In the genomic region with DNA sequence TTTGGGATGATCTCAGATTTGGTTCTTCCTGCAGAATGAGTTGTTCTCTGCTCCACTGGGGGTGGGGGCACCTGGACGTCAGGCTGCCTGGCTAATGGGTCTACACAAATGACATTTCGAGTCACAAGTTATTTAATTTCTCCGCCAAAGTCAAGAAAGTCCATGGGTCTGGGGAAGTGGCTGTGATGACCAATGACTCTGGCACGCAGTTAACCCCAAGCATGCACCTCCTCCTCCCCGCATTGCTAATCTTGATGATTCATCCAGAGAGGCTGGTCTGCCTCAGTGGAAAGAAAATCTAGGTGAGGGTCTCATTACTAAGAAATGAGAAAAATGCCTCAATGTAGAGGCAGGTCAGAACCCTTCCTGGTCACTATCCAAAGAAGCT, we compare ENCODE assay signal across 8 cellular contexts.
DNase-seq lines count a peak whose midpoint lies in the region; ATAC-seq lines count a peak whose summit lies in the region.

No MANE protein-coding gene starts in this region.

- H2BK5ac ChIP-seq in mesendoderm (ENCODE audit: low read length), result peak overlapping the region; percentile 27

- H3K9ac ChIP-seq in BLaER1 treated with 17β-estradiol and CSF1 and Interleukin-3, amounts not matched to agents 10 nM and 100 nM, result peak overlapping the region in 4 of 11 experiments; percentile 37 to 65 (median 49); a peak in 4 of 22 replicates
- H3K9ac ChIP-seq in mesendoderm (ENCODE audit: low read length), result no peak overlapping the region

- peak overlapping the region; percentile 50 for H3K56ac ChIP-seq in mesendoderm (ENCODE audit: low read length)

- H3K9me3 ChIP-seq in BLaER1 treated with 17β-estradiol and CSF1 and Interleukin-3, amounts not matched to agents 10 nM and 100 nM (replicated peaks in 1 of 11), result no peaks in the 10 kb centered on the region

- no CpG with 5 or more reads among the region's 5 CpGs for WGBS in mesendoderm (ENCODE audit: extremely low coverage, insufficient coverage, low lambda C conversion rate)

- H3K79me1 ChIP-seq in mesendoderm (ENCODE audit: low read length), result no peaks in the 10 kb centered on the region

- peak overlapping the region in 7 of 11 experiments; percentile 78 to 84 (median 82); a peak in 13 of 22 replicates for H3K4me2 ChIP-seq in BLaER1 treated with 17β-estradiol and CSF1 and Interleukin-3, amounts not matched to agents 10 nM and 100 nM
- no peak overlapping the region for H3K4me2 ChIP-seq in mesendoderm (ENCODE audit: low read length)

- H2BK15ac ChIP-seq in mesendoderm (replicated peaks; ENCODE audit: low read depth), result no peak overlapping the region

- H2AK5ac ChIP-seq in mesendoderm (ENCODE audit: low read length), result no peak overlapping the region

- H3K4me3 ChIP-seq in BLaER1 treated with 17β-estradiol and CSF1 and Interleukin-3, amounts not matched to agents 10 nM and 100 nM, result no peak overlapping the region
- no peak overlapping the region for H3K4me3 ChIP-seq in mesendoderm (ENCODE audit: low read length)
- H3K4me3 ChIP-seq in H7 (ENCODE audit: insufficient read depth, low read depth, low read length), result no peak overlapping the region

- no peak overlapping the region for H4K5ac ChIP-seq in mesendoderm (ENCODE audit: low read length)

- H2BK120ac ChIP-seq in mesendoderm (ENCODE audit: low read depth, low read length), result no peak overlapping the region

- H3K4me1 ChIP-seq in BLaER1 treated with 17β-estradiol and CSF1 and Interleukin-3, amounts not matched to agents 10 nM and 100 nM, result peaks cover 13 to 71% (median 24%) of the 10 kb centered on the region in 10 experiments
- H3K4me1 ChIP-seq in mesendoderm (ENCODE audit: control insufficient read depth, low read depth, low read length), result peaks cover 15% of the 10 kb centered on the region

- peaks cover 0 to 15% (median 0%) of the 10 kb centered on the region in 11 experiments; a peak in 4 of 22 replicates for H4K20me1 ChIP-seq in BLaER1 treated with 17β-estradiol and CSF1 and Interleukin-3, amounts not matched to agents 10 nM and 100 nM

- H3K27ac ChIP-seq in BLaER1 treated with 17β-estradiol and CSF1 and Interleukin-3, amounts not matched to agents 10 nM and 100 nM, result peak overlapping the region in 10 of 11 experiments; percentile 45 to 85 (median 69); a peak in 16 of 22 replicates
- H3K27ac ChIP-seq in mesendoderm (ENCODE audit: low read depth, low read length), result peak overlapping the region; percentile 58

- H3K23ac ChIP-seq in mesendoderm (ENCODE audit: low read length), result no peak overlapping the region

- ATAC-seq in HG03097 (IDR thresholded peaks at IDR 0.05; ENCODE audit: low FRiP score, unreplicated experiment) (no peak), HG03378 (IDR thresholded peaks at IDR 0.05; ENCODE audit: unreplicated experiment) (no peak), HG02763 (IDR thresholded peaks at IDR 0.05; ENCODE audit: unreplicated experiment) (no peak)

- peak overlapping the region; percentile 20 for H3K18ac ChIP-seq in mesendoderm (ENCODE audit: low read length)

- no peaks in the 10 kb centered on the region for H3K79me2 ChIP-seq in mesendoderm (ENCODE audit: control insufficient read depth, insufficient read depth, low read length)

- H3K36me3 ChIP-seq in BLaER1 treated with 17β-estradiol and CSF1 and Interleukin-3, amounts not matched to agents 10 nM and 100 nM, result peaks cover 0 to 36% (median 14%) of the 10 kb centered on the region in 11 experiments; a peak in 9 of 22 replicates
- no peaks in the 10 kb centered on the region for H3K36me3 ChIP-seq in mesendoderm (ENCODE audit: control insufficient read depth, insufficient read depth, low read length)
- peaks cover 2% of the 10 kb centered on the region; the same call in 1 of the 2 replicates for H3K36me3 ChIP-seq in H7 (replicated peaks; ENCODE audit: control insufficient read depth, insufficient read depth, low read length)

- H3K27me3 ChIP-seq in BLaER1 treated with 17β-estradiol and CSF1 and Interleukin-3, amounts not matched to agents 10 nM and 100 nM, result no peaks in the 10 kb centered on the region
- no peaks in the 10 kb centered on the region for H3K27me3 ChIP-seq in mesendoderm (ENCODE audit: insufficient read depth, low read length, poor library complexity)
- H3K27me3 ChIP-seq in H7 (ENCODE audit: control insufficient read depth, insufficient read depth, low read length), result no peaks in the 10 kb centered on the region

- no peak overlapping the region for H4K8ac ChIP-seq in mesendoderm (ENCODE audit: low read depth, low read length)

- H3K4ac ChIP-seq in mesendoderm (ENCODE audit: low read depth, low read length), result peak overlapping the region; percentile 81

- DNase-seq in HT1080 (ENCODE audit: low read depth), result peak; percentile 99
- DNase-seq in amniotic stem cell (lab: John Stamatoyannopoulos, UW), result peak; percentile 87
- DNase-seq in mesendoderm, result peak; percentile 96
- no peak for DNase-seq in H7
